1 cellular context compared by ENCODE assay signal in genomic region chr9:96398582-96399334, GRCh38.
TF ChIP-seq lines count a peak whose summit lies in the region.

No MANE protein-coding gene starts in this region.

TF ChIP-seq in H1, 55 proteins besides CTCF, POLR2A, EP300 and RAD21:
- TF ChIP-seq YY1 (IDR thresholded peaks at IDR 0.05; ENCODE audit: low read depth, low read length) = no peak
